Comparison of ENCODE assay signal across 14 cellular contexts in genomic region chr1:57910782-57911181, GRCh38.
DNase-seq lines count a peak whose midpoint lies in the region; ATAC-seq and TF ChIP-seq lines count a peak whose summit lies in the region.
"Had no signal": no experiment of that assay in that cellular context is flagged by ENCODE, and none has a peak within 500 bp of the region (broad histone marks: within the 10 kb centered on the region; RNA-seq: fewer than 3 reads in every experiment).

No MANE protein-coding gene starts in this region.

- H3K4me3 ChIP-seq in epithelial cell of esophagus (ENCODE audit: low read length), result no peak overlapping the region

- no peak overlapping the region for H3K27ac ChIP-seq in RWPE1

- CTCF ChIA-PET in RWPE1 (lab: Yijun Ruan, JAX), result interaction anchor here (0.7 kb wide), 1 partner anchor 226 kb away, joined by 3 read pairs; no protein-coding TSS in a partner anchor

- no peak for ATAC-seq in HG03045 (IDR thresholded peaks at IDR 0.05; ENCODE audit: unreplicated experiment)
- ATAC-seq: HepG2 had no signal

- TF ChIP-seq CTCF in RWPE1 (conservative IDR thresholded peaks at IDR 0.05; ENCODE audit: low read depth), result no peak
- TF ChIP-seq CTCF in epithelial cell of esophagus (IDR thresholded peaks at IDR 0.05; ENCODE audit: insufficient read depth, low read depth, low read length, missing control alignments), result no peak

- POLR2A ChIA-PET in RWPE1 (lab: Yijun Ruan, JAX; ENCODE audit: low non-redundant PET), result no interaction called here

- DNase-seq in RWPE1 (ENCODE audit: low spot score), result peak; percentile 42
- peak; percentile 16 for DNase-seq in SW480 (ENCODE audit: low spot score)
- peak; percentile 47 for DNase-seq in epithelial cell of esophagus (ENCODE audit: low read depth)
- DNase-seq in RPMI8226, result no peak
- no peak for DNase-seq in SK-N-DZ (ENCODE audit: low spot score)
- DNase-seq: ACHN; CD4-positive, alpha-beta memory T cell; DMS153; DMS79 treated with DMSO at 0.1 percent for 48 hours; GF-D8; GOT3; H9 had no signal

Comparison
In these comparisons a context has a peak if more than half of its experiments do, and no peak if none do; other contexts are left out.
1. DNase-seq: peak in RWPE1 (single experiment), SW480 (single experiment) and epithelial cell of esophagus (single experiment); none in RPMI8226 (single experiment) and SK-N-DZ (single experiment).